In genomic region chr3:188788621-188789081, GRCh38 we compare ENCODE assay signal across 9 cellular contexts.
DNase-seq lines count a peak whose midpoint lies in the region; ATAC-seq and TF ChIP-seq lines count a peak whose summit lies in the region.
"Had no signal": no experiment of that assay in that cellular context is flagged by ENCODE, and none has a peak within 500 bp of the region (broad histone marks: within the 10 kb centered on the region; RNA-seq: fewer than 3 reads in every experiment).

No MANE protein-coding gene starts in this region.

- ATAC-seq in HG03196 (IDR thresholded peaks at IDR 0.05; ENCODE audit: unreplicated experiment), result no peak

- peaks cover 2% of the 10 kb centered on the region for H3K36me3 Mint-ChIP-seq in activated CD4-positive, alpha-beta memory T cell treated with anti-CD3 and anti-CD28 coated beads for 36 hours
- peaks cover 2% of the 10 kb centered on the region for H3K36me3 Mint-ChIP-seq in type B pancreatic cell

- no peak overlapping the region for H3K27ac Mint-ChIP-seq in activated CD4-positive, alpha-beta memory T cell treated with anti-CD3 and anti-CD28 coated beads for 36 hours
- no peak overlapping the region for H3K27ac Mint-ChIP-seq in type B pancreatic cell
- H3K27ac Mint-ChIP-seq: memory B cell had no signal

- CTCF ChIA-PET in activated CD4-positive, alpha-beta memory T cell treated with anti-CD3 and anti-CD28 coated beads for 36 hours (lab: Charles Lee), result interaction anchor here (0.6 to 2.4 kb wide), 6 partner anchors 9 to 1051 kb away, joined by 3 to 12 read pairs (median 6); no protein-coding TSS in a partner anchor

- H3K4me3 Mint-ChIP-seq in activated CD4-positive, alpha-beta memory T cell treated with anti-CD3 and anti-CD28 coated beads for 36 hours, result no peak overlapping the region
- no peak overlapping the region for H3K4me3 Mint-ChIP-seq in type B pancreatic cell
- H3K4me3 Mint-ChIP-seq: memory B cell had no signal

- no peaks in the 10 kb centered on the region for H3K27me3 Mint-ChIP-seq in activated CD4-positive, alpha-beta memory T cell treated with anti-CD3 and anti-CD28 coated beads for 36 hours
- no peaks in the 10 kb centered on the region for H3K27me3 Mint-ChIP-seq in type B pancreatic cell
- H3K27me3 Mint-ChIP-seq: memory B cell had no signal

- POLR2A ChIA-PET in activated CD4-positive, alpha-beta memory T cell treated with anti-CD3 and anti-CD28 coated beads for 36 hours (lab: Charles Lee), result interaction anchor here (1.0 to 2.3 kb wide), 4 partner anchors 35 to 1048 kb away, joined by 3 to 11 read pairs (median 7); no protein-coding TSS in a partner anchor

- no peak for TF ChIP-seq CTCF in fibroblast of pulmonary artery (IDR thresholded peaks at IDR 0.05; ENCODE audit: low read length, missing control alignments)
- TF ChIP-seq CTCF in type B pancreatic cell (conservative IDR thresholded peaks at IDR 0.05), result no peak

- H3K4me1 Mint-ChIP-seq in activated CD4-positive, alpha-beta memory T cell treated with anti-CD3 and anti-CD28 coated beads for 36 hours (ENCODE audit: low read depth), result peaks cover 2% of the 10 kb centered on the region
- H3K4me1 Mint-ChIP-seq in type B pancreatic cell (ENCODE audit: unreplicated experiment), result peaks cover 4% of the 10 kb centered on the region
- H3K4me1 Mint-ChIP-seq: memory B cell had no signal

- H3K4me3 ChIP-seq in fibroblast of pulmonary artery (replicated peaks; ENCODE audit: low read depth, low read length), result no peak overlapping the region

- H3K9me3 Mint-ChIP-seq in activated CD4-positive, alpha-beta memory T cell treated with anti-CD3 and anti-CD28 coated beads for 36 hours, result no peaks in the 10 kb centered on the region
- H3K9me3 Mint-ChIP-seq in type B pancreatic cell, result no peaks in the 10 kb centered on the region

- intact Hi-C loops in activated CD4-positive, alpha-beta memory T cell treated with anti-CD3 and anti-CD28 coated beads for 36 hours (cut with micrococcal nuclease), result loop anchor here (1.0 to 5.0 kb wide), 25 partner anchors 35 to 1906 kb away; partner anchors contain the start of gene BCL6
- intact Hi-C loops in posterior vena cava (cut with DNase I), result no loop called here

- DNase-seq in HT1080 (ENCODE audit: low read depth) (peak; percentile 100), fibroblast of pulmonary artery (ENCODE audit: low read depth) (peak; percentile 96), type B pancreatic cell (ENCODE audit: extremely low spot score, unreplicated experiment) (no peak), posterior vena cava (ENCODE audit: low spot score) (no peak), NCI-H1417 treated with DMSO at 0.1 percent for 48 hours (lab: John Stamatoyannopoulos, UW) (no peak)
- peak; percentile 88 for DNase-seq in activated CD4-positive, alpha-beta memory T cell treated with anti-CD3 and anti-CD28 coated beads for 36 hours
- DNase-seq in stimulated activated CD8-positive, alpha-beta memory T cell treated with anti-CD3 and anti-CD28 coated beads, Interleukin-15, amount 100 ng/mL, for 48 hours (ENCODE audit: low read depth in 2 of 2), result peak; percentile 67 to 68

Comparison
In these comparisons a context has a peak if more than half of its experiments do, and no peak if none do; other contexts are left out.
1. DNase-seq: peak in HT1080 (single experiment), activated CD4-positive, alpha-beta memory T cell treated with anti-CD3 and anti-CD28 coated beads for 36 hours (single experiment), fibroblast of pulmonary artery (single experiment) and stimulated activated CD8-positive, alpha-beta memory T cell treated with anti-CD3 and anti-CD28 coated beads, Interleukin-15, amount 100 ng/mL, for 48 hours (2 of 2); none in type B pancreatic cell (single experiment), posterior vena cava (single experiment) and NCI-H1417 treated with DMSO at 0.1 percent for 48 hours (single experiment).